Comparison of ENCODE assay signal across 8 cellular contexts in genomic region chr11:60951611-60951908, GRCh38. TPM values are rescaled to one million over a fixed set of nuclear protein-coding genes. Genes with fewer than 3 reads are reported as not detected.
DNase-seq lines count a peak whose midpoint lies in the region; TF ChIP-seq lines count a peak whose summit lies in the region.

No MANE protein-coding gene starts in this region.

- no peak overlapping the region for H3K27ac Mint-ChIP-seq in nephron progenitor cell

- H3K36me3 ChIP-seq in BLaER1 treated with 17β-estradiol and CSF1 and Interleukin-3, amounts not matched to agents 10 nM and 100 nM: peaks cover 0 to 30% (median 2%) of the 10 kb centered on the region in 11 experiments; a peak in 11 of 22 replicates
- no peaks in the 10 kb centered on the region for H3K36me3 ChIP-seq in OCI-LY7 (ENCODE audit: insufficient read depth, low read length)

- peaks cover 46 to 84% (median 61%) of the 10 kb centered on the region in 10 experiments for H3K4me1 ChIP-seq in BLaER1 treated with 17β-estradiol and CSF1 and Interleukin-3, amounts not matched to agents 10 nM and 100 nM
- peaks cover 36% of the 10 kb centered on the region for H3K4me1 ChIP-seq in OCI-LY7 (ENCODE audit: insufficient read depth, low read length, poor library complexity, severe bottlenecking)

- H3K36me3 Mint-ChIP-seq in nephron progenitor cell (ENCODE audit: low read depth): no peaks in the 10 kb centered on the region

- H4K20me1 ChIP-seq in BLaER1 treated with 17β-estradiol and CSF1 and Interleukin-3, amounts not matched to agents 10 nM and 100 nM: peaks cover 0 to 47% (median 0%) of the 10 kb centered on the region in 11 experiments; a peak in 9 of 22 replicates
- no peaks in the 10 kb centered on the region for H4K20me1 ChIP-seq in OCI-LY7 (ENCODE audit: insufficient read depth, low read length)

- CTCF ChIA-PET in OCI-LY7 (lab: Charles Lee; ENCODE audit: unreplicated experiment): interaction anchor here (1.3 kb wide), 1 partner anchor 38 kb away, joined by 5 read pairs; the partner anchor contains the start of gene TMEM109

- in situ Hi-C loops in GM13976 (cut with MboI; ENCODE audit: low sequenced_read_pairs, unreplicated experiment): no loop called here

- peaks cover 3% of the 10 kb centered on the region; the same call in 1 of the 2 replicates for H3K79me2 ChIP-seq in OCI-LY7 (ENCODE audit: insufficient read depth, low read depth, low read length)

- POLR2A ChIA-PET in OCI-LY7 (lab: Charles Lee): interaction anchor here (0.5 kb wide), 1 partner anchor 1282 kb away, joined by 3 read pairs; no protein-coding TSS in a partner anchor

- intact Hi-C loops in OCI-LY7 (cut with micrococcal nuclease; ENCODE audit: unreplicated experiment) (loop anchor here (10.0 kb wide), 1 partner anchor 57 kb away; no protein-coding TSS in a partner anchor), posterior vena cava (cut with DNase I) (no loop called here)

- H3K9me2 ChIP-seq in OCI-LY7 (ENCODE audit: insufficient read depth, low read length): no peaks in the 10 kb centered on the region

- no peak for TF ChIP-seq CTCF in OCI-LY7 (conservative IDR thresholded peaks at IDR 0.05; ENCODE audit: low read length)
- TF ChIP-seq CTCF in nephron progenitor cell (IDR thresholded peaks at IDR 0.05): no peak
- TF ChIP-seq CTCF in GM13976 (IDR thresholded peaks at IDR 0.05; ENCODE audit: borderline replicate concordance, control extremely low read depth, extremely low read depth, insufficient read depth, missing control alignments): no peak

- no TSS peak for BruUV-seq in OCI-LY7 (replicated peaks; lab: Mats Ljungman, UMichigan)

- DNase-seq in OCI-LY7 (ENCODE audit: low spot score) (peak; percentile 25), fibroblast of peridontal ligament (ENCODE audit: extremely low read depth) (peak; percentile 5), nephron progenitor cell (no peak), HuH-7.5 (ENCODE audit: low spot score) (no peak), GM13976 (ENCODE audit: low spot score) (no peak), NCI-H526 treated with DMSO at 0.1 percent for 48 hours (lab: John Stamatoyannopoulos, UW) (no peak), posterior vena cava (ENCODE audit: low spot score) (no peak)

- H3K4me3 Mint-ChIP-seq in nephron progenitor cell: peak overlapping the region; percentile 68

- no peaks in the 10 kb centered on the region for H3K9me3 ChIP-seq in BLaER1 treated with 17β-estradiol and CSF1 and Interleukin-3, amounts not matched to agents 10 nM and 100 nM (replicated peaks in 1 of 11)
- H3K9me3 ChIP-seq in OCI-LY7 (ENCODE audit: low read length): no peaks in the 10 kb centered on the region

- H3K4me1 Mint-ChIP-seq in nephron progenitor cell: peaks cover 61% of the 10 kb centered on the region

- peak overlapping the region; percentile 35 to 99 (median 58) for H3K4me3 ChIP-seq in BLaER1 treated with 17β-estradiol and CSF1 and Interleukin-3, amounts not matched to agents 10 nM and 100 nM
- H3K4me3 ChIP-seq in OCI-LY7 (ENCODE audit: low read depth, low read length, poor library complexity, severe bottlenecking): peak overlapping the region; percentile 64

- no peaks in the 10 kb centered on the region for H3K9me3 Mint-ChIP-seq in nephron progenitor cell

- H3K27me3 Mint-ChIP-seq in nephron progenitor cell (ENCODE audit: low read depth, poor library complexity): peaks cover 61% of the 10 kb centered on the region

- H3K27ac ChIP-seq in BLaER1 treated with 17β-estradiol and CSF1 and Interleukin-3, amounts not matched to agents 10 nM and 100 nM: peak overlapping the region; percentile 78 to 96 (median 90)
- H3K27ac ChIP-seq in OCI-LY7 (ENCODE audit: low read depth, low read length, poor library complexity, severe bottlenecking): peak overlapping the region; percentile 47

- H3K9ac ChIP-seq in BLaER1 treated with 17β-estradiol and CSF1 and Interleukin-3, amounts not matched to agents 10 nM and 100 nM: peak overlapping the region; percentile 66 to 97 (median 83)

- H2AFZ ChIP-seq in OCI-LY7 (ENCODE audit: low read length): peak overlapping the region; percentile 89; the same call in 1 of the 2 replicates

- H3K4me2 ChIP-seq in BLaER1 treated with 17β-estradiol and CSF1 and Interleukin-3, amounts not matched to agents 10 nM and 100 nM: peak overlapping the region; percentile 85 to 100 (median 94)
- peak overlapping the region; percentile 80 for H3K4me2 ChIP-seq in OCI-LY7 (ENCODE audit: low read length)

- H3K27me3 ChIP-seq in BLaER1 treated with 17β-estradiol and CSF1 and Interleukin-3, amounts not matched to agents 10 nM and 100 nM: no peaks in the 10 kb centered on the region

RNA-seq across cellular contexts. Expression of gene SLC15A3, which starts 0.4 kb away (rescaled TPM):
- 7.2 and 12.6 TPM in 2 replicates for total RNA-seq in OCI-LY7 (2014; rRNA removed; shearing (Covaris generic))
- total RNA-seq in OCI-LY7 (2022): 41.4 and 43.9 TPM in 2 replicates
- 10 to 100 TPM; 27.4 to 29.3 TPM for total RNA-seq in posterior vena cava

RNA-seq across cellular contexts. Expression of gene CD6, which starts 19.9 kb away (rescaled TPM):
- not detected in 2 replicates for total RNA-seq in OCI-LY7 (2014; rRNA removed; shearing (Covaris generic))
- total RNA-seq in OCI-LY7 (2022) (not detected in 2 replicates), posterior vena cava (under 1 TPM; 0.43 to 0.93 TPM)

RNA-seq across cellular contexts. Expression of gene TMEM132A, which starts 27.3 kb away (rescaled TPM):
- 5.0 and 8.9 TPM in 2 replicates for total RNA-seq in OCI-LY7 (2014; rRNA removed; shearing (Covaris generic))
- total RNA-seq in OCI-LY7 (2022): 5.5 and 7.5 TPM in 2 replicates
- 1 to 10 TPM; 5.4 to 7.7 TPM for total RNA-seq in posterior vena cava

RNA-seq across cellular contexts. Expression of gene TMEM109, which starts 37.6 kb away (rescaled TPM):
- total RNA-seq in OCI-LY7 (2014; rRNA removed; shearing (Covaris generic)): 57.0 and 62.4 TPM in 2 replicates
- total RNA-seq in OCI-LY7 (2022) (67.8 and 68.6 TPM in 2 replicates), posterior vena cava (100 to 1,000 TPM; 118 to 125 TPM)

RNA-seq across cellular contexts. Expression of gene PRPF19, which starts 45.2 kb away (rescaled TPM):
- total RNA-seq in OCI-LY7 (2014; rRNA removed; shearing (Covaris generic)): 95.2 and 120 TPM in 2 replicates
- total RNA-seq in OCI-LY7 (2022) (135 and 153 TPM in 2 replicates), posterior vena cava (10 to 100 TPM; 47.6 to 50.9 TPM)

Comparison
In these comparisons a context has a peak if more than half of its experiments do, and no peak if none do; other contexts are left out.
1. DNase-seq: peak in OCI-LY7 (single experiment) and fibroblast of peridontal ligament (single experiment); none in nephron progenitor cell (single experiment), HuH-7.5 (single experiment), GM13976 (single experiment), NCI-H526 treated with DMSO at 0.1 percent for 48 hours (single experiment) and posterior vena cava (single experiment).